Comparison of ENCODE assay signal across 1 cellular context in the genomic region with DNA sequence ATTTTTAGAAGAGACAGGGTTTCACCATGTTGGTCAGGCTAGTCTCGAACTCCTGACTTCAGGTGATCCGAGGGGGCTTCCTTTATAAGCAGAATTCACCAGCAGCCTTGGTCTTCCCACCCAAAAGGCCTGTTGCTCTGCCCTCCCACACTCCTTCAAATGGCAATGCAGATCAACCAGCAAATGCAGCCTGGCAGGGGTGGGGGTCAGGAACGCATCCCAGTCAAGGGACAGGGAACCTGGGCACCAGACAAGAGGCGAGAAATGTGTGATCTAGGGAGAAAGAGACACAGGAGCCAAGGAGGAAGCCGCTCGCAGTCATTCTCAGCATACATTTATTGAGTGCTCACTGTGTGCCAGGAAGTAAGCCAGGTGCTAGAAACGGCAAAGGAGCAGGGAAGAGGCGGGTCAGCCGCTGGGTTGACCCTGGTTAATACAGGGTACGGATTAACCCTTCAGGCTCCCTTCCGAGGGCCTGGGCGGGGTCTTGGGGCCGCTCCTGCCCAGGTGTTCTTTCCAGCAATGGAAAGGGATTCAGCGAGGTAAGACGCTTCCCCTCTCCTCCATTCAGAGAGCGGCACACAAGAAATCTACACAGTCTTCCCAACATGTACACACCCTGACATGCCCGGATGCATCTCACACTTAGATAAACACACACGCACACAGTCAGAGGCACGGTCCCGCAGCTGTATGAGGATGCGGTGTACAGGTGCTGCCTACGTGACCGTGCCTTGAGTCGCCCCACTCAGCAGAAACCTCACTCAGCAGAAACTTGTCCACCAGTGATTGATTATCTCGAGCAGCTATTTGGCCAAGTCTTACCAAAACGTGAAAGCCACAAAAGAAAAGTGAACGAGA.
A peak's percentile ranks its signal among the peaks of the same experiment; 100 is the strongest.
TF ChIP-seq lines count a peak whose summit lies in the region.

No MANE protein-coding gene starts in this region.

TF ChIP-seq in A549, 52 proteins besides CTCF, POLR2A, EP300 and RAD21:
- TF ChIP-seq JUN (IDR thresholded peaks at IDR 0.05), result 0 out of 5 replicates have a peak, but pooled peaks of 1 of the 2 experiments have one; percentile 5
- no peak for TF ChIP-seq ZFP36 (IDR thresholded peaks at IDR 0.05; ENCODE audit: borderline replicate concordance, partially characterized antibody)
